ENCODE assay signal across 16 cellular contexts in genomic region chr4:8101213-8101781, GRCh38. TPM values are rescaled to one million over a fixed set of nuclear protein-coding genes. Genes with fewer than 3 reads are reported as not detected.
DNase-seq lines count a peak whose midpoint lies in the region; ATAC-seq and TF ChIP-seq lines count a peak whose summit lies in the region.
"Had no signal": no experiment of that assay in that cellular context is flagged by ENCODE, and none has a peak within 500 bp of the region (broad histone marks: within the 10 kb centered on the region; RNA-seq: fewer than 3 reads in every experiment).

No MANE protein-coding gene starts in this region.

- peaks cover 64% of the 10 kb centered on the region for H3K4me1 ChIP-seq in psoas muscle
- H3K4me1 ChIP-seq: BE2C had no signal

- no peak overlapping the region for H3K4me3 ChIP-seq in psoas muscle
- H3K4me3 ChIP-seq: heart right ventricle had no signal

- H3K4me1 Mint-ChIP-seq in activated CD4-positive, alpha-beta memory T cell treated with anti-CD3 and anti-CD28 coated beads, Interleukin-2, amount 10 ng/mL, durations not matched to agents 7 days and 5 days = no peaks in the 10 kb centered on the region

- H3K4me3 Mint-ChIP-seq in activated CD4-positive, alpha-beta memory T cell treated with anti-CD3 and anti-CD28 coated beads, Interleukin-2, amount 10 ng/mL, durations not matched to agents 7 days and 5 days = no peak overlapping the region

- CTCF ChIA-PET in activated CD4-positive, alpha-beta memory T cell treated with anti-CD3 and anti-CD28 coated beads, Interleukin-2, amount 10 ng/mL, durations not matched to agents 7 days and 5 days (lab: Charles Lee) = no interaction called here
- CTCF ChIA-PET in GM10248 (lab: Yijun Ruan, JAX) = no interaction called here

- H3K27ac ChIP-seq in psoas muscle = peak overlapping the region; percentile 90
- H3K27ac ChIP-seq: heart right ventricle had no signal

- no peaks in the 10 kb centered on the region for H3K27me3 Mint-ChIP-seq in activated CD4-positive, alpha-beta memory T cell treated with anti-CD3 and anti-CD28 coated beads, Interleukin-2, amount 10 ng/mL, durations not matched to agents 7 days and 5 days

- no peak for TF ChIP-seq CTCF in psoas muscle (IDR thresholded peaks at IDR 0.05)
- TF ChIP-seq CTCF in GM10248 (IDR thresholded peaks at IDR 0.05; ENCODE audit: control extremely low read depth, extremely low read depth, low read depth, missing control alignments) = no peak

- intact Hi-C loops in left cardiac atrium (cut with DNase I) = loop anchor here in 1 of 2 donors (5.0 kb wide), 1 partner anchor 51 kb away; no protein-coding TSS in a partner anchor
- intact Hi-C loops in psoas muscle (cut with DNase I) = loop anchor here in 1 of 2 donors (5.0 kb wide), 1 partner anchor 66 kb away; no protein-coding TSS in a partner anchor

- POLR2A ChIA-PET in activated CD4-positive, alpha-beta memory T cell treated with anti-CD3 and anti-CD28 coated beads, Interleukin-2, amount 10 ng/mL, durations not matched to agents 7 days and 5 days (lab: Charles Lee) = no interaction called here
- POLR2A ChIA-PET in GM10248 (lab: Yijun Ruan, JAX) = no interaction called here

- DNase-seq in EL (peak; percentile 9), amniotic epithelial cell (ENCODE audit: low read depth) (peak; percentile 89), left cardiac atrium (peak; percentile 73), psoas muscle (peak; percentile 93 to 98), GM10248 (ENCODE audit: extremely low spot score) (no peak), DMS153 treated with DMSO at 0.1 percent for 48 hours (lab: John Stamatoyannopoulos, UW; ENCODE audit: unreplicated experiment) (no peak)
- no peak for DNase-seq in activated CD4-positive, alpha-beta memory T cell treated with anti-CD3 and anti-CD28 coated beads, Interleukin-2, amount 10 ng/mL, durations not matched to agents 7 days and 5 days
- DNase-seq: activated CD4-positive, alpha-beta T cell treated with anti-CD3 and anti-CD28 coated beads for 4 hours; BE2C; heart right ventricle; NCI-H1092; NCI-H774; stimulated activated CD4-positive, alpha-beta T cell treated with anti-CD3 and anti-CD28 coated beads, Interleukin-1b, Interleukin-23, amount 100 ng/mL, for 48 hours; stimulated activated naive CD4-positive, alpha-beta T cell treated with Interleukin-2 at 50 U/mL for 16 hours had no signal

- H3K27ac Mint-ChIP-seq in activated CD4-positive, alpha-beta memory T cell treated with anti-CD3 and anti-CD28 coated beads, Interleukin-2, amount 10 ng/mL, durations not matched to agents 7 days and 5 days = no peak overlapping the region
- H3K27ac Mint-ChIP-seq: activated T-helper 2 cell treated with anti-CD3 and anti-CD28 coated beads, Interferon-gamma antibody, Interleukin-2, Interleukin-4, amounts not matched to agents 10 μg/mL and 5 μg/mL and 100 μg/mL, durations not matched to agents 14 hours and 24 hours and 36 hours had no signal

- 18 to 23% (median 22%) methylated on average over 18 of the region's 18 CpGs for WGBS in psoas muscle, 3 donors

- no peaks in the 10 kb centered on the region for H3K9me3 ChIP-seq in psoas muscle
- H3K9me3 ChIP-seq: BE2C, heart right ventricle had no signal

- H3K9me3 Mint-ChIP-seq in activated CD4-positive, alpha-beta memory T cell treated with anti-CD3 and anti-CD28 coated beads, Interleukin-2, amount 10 ng/mL, durations not matched to agents 7 days and 5 days = no peaks in the 10 kb centered on the region
- H3K9me3 Mint-ChIP-seq: activated T-helper 2 cell treated with anti-CD3 and anti-CD28 coated beads, Interferon-gamma antibody, Interleukin-2, Interleukin-4, amounts not matched to agents 10 μg/mL and 5 μg/mL and 100 μg/mL, durations not matched to agents 14 hours and 24 hours and 36 hours had no signal

- H3K27me3 ChIP-seq in psoas muscle (ENCODE audit: insufficient read depth in 3 of 3, low read length in 2 of 3) = no peaks in the 10 kb centered on the region
- H3K27me3 ChIP-seq: BE2C, heart right ventricle had no signal

- no peaks in the 10 kb centered on the region for H3K36me3 Mint-ChIP-seq in activated CD4-positive, alpha-beta memory T cell treated with anti-CD3 and anti-CD28 coated beads, Interleukin-2, amount 10 ng/mL, durations not matched to agents 7 days and 5 days (ENCODE audit: low read depth)

- peaks cover 0 to 52% of the 10 kb centered on the region in 2 donors for H3K36me3 ChIP-seq in psoas muscle (ENCODE audit: insufficient read depth in 1 of 2, low read depth in 1 of 2)
- H3K36me3 ChIP-seq: BE2C had no signal

- ATAC-seq in left cardiac atrium (peak; percentile 47 to 84), psoas muscle (peak; percentile 57 to 82 (median 64)), HG02885 (IDR thresholded peaks at IDR 0.05; ENCODE audit: poor library complexity, unreplicated experiment) (no peak)

RNA-seq across cellular contexts. Expression of gene ABLIM2, which starts 57.3 kb away (rescaled TPM):
- total RNA-seq in left cardiac atrium = 10 to 100 TPM; 14.3 to 23.1 TPM
- 100 to 1,000 TPM; 127 to 956 (median 461) TPM for total RNA-seq in psoas muscle
- 100 to 1,000 TPM in 2 of 3 donors, 10 to 100 TPM in 1; 82.2 to 295 (median 123) TPM for polyA plus RNA-seq in psoas muscle
- under 1 TPM in 1 of 2 experiments, not detected in 1; 0.13 TPM for total RNA-seq in activated CD4-positive, alpha-beta memory T cell treated with anti-CD3 and anti-CD28 coated beads, Interleukin-2, amount 10 ng/mL, durations not matched to agents 7 days and 5 days

Comparison
In these comparisons a context has a peak if more than half of its experiments do, and no peak if none do; other contexts are left out.
1. DNase-seq: peak in EL (single experiment), amniotic epithelial cell (single experiment), left cardiac atrium (single experiment) and psoas muscle (2 of 2); none in activated CD4-positive, alpha-beta memory T cell treated with anti-CD3 and anti-CD28 coated beads, Interleukin-2, amount 10 ng/mL, durations not matched to agents 7 days and 5 days (single experiment), GM10248 (single experiment) and DMS153 treated with DMSO at 0.1 percent for 48 hours (single experiment).
2. RNA of gene ABLIM2, which starts 57.3 kb away (total RNA-seq): 127 to 956 TPM in psoas muscle and 14.3 to 23.1 TPM in left cardiac atrium; 0.13 TPM in activated CD4-positive, alpha-beta memory T cell treated with anti-CD3 and anti-CD28 coated beads, Interleukin-2, amount 10 ng/mL, durations not matched to agents 7 days and 5 days; every median in the first group is over 10 times any median in the second.